Comparison of ENCODE assay signal across 18 cellular contexts in genomic region chr9:105864248-105864898, GRCh38.
A peak's percentile ranks its signal among the peaks of the same experiment; 100 is the strongest.
DNase-seq lines count a peak whose midpoint lies in the region; ATAC-seq and TF ChIP-seq lines count a peak whose summit lies in the region.
"Had no signal": no experiment of that assay in that cellular context is flagged by ENCODE, and none has a peak within 500 bp of the region (broad histone marks: within the 10 kb centered on the region; RNA-seq: fewer than 3 reads in every experiment).

No MANE protein-coding gene starts in this region.

- CTCF ChIA-PET in MCF 10A (lab: Yijun Ruan, JAX), result interaction anchor here (0.6 to 6.0 kb wide), 8 partner anchors 10 to 838 kb away, joined by 3 to 62 read pairs (median 3); no protein-coding TSS in a partner anchor

- H3K27me3 Mint-ChIP-seq in MCF 10A (ENCODE audit: insufficient read depth, unreplicated experiment), result no peaks in the 10 kb centered on the region
- H3K27me3 Mint-ChIP-seq in neural progenitor cell (ENCODE audit: insufficient read depth, low read depth), result no peaks in the 10 kb centered on the region

- DNase-seq in MCF 10A (ENCODE audit: unreplicated experiment) (peak; percentile 49), breast epithelium (ENCODE audit: low spot score in 2 of 2) (no peak), NOMO-1 treated with dmso at 0.1 percent for 144 hours (lab: John Stamatoyannopoulos, UW; ENCODE audit: unreplicated experiment) (peak; percentile 20), epithelial cell of esophagus (ENCODE audit: low read depth) (peak; percentile 91), neural progenitor cell (ENCODE audit: low spot score) (no peak), cortex of kidney (lab: John Stamatoyannopoulos, UW) (no peak)
- no peak for DNase-seq in activated CD4-positive, alpha-beta T cell treated with anti-CD3 and anti-CD28 coated beads for 48 hours
- DNase-seq: Caco-2, KG1, NCI-H1092, NCI-H2107, NCI-H446 treated with DMSO at 0.1 percent for 48 hours, NCI-H748 treated with DMSO at 0.1 percent for 48 hours, Peyer's patch had no signal

- intact Hi-C loops in MCF 10A (cut with micrococcal nuclease), result no loop called here
- intact Hi-C loops in breast epithelium (cut with DNase I; ENCODE audit: low total_unique reads), result no loop called here

- no TSS peak for BruUV-seq in MCF 10A (replicated peaks; lab: Mats Ljungman, UMichigan)

- no peak for TF ChIP-seq POLR2A in breast epithelium (IDR thresholded peaks at IDR 0.05)

- no peaks in the 10 kb centered on the region for H3K9me3 ChIP-seq in breast epithelium
- no peaks in the 10 kb centered on the region for H3K9me3 ChIP-seq in neural progenitor cell (ENCODE audit: low read depth)
- H3K9me3 ChIP-seq: Caco-2, Peyer's patch had no signal

- no peak overlapping the region for H2AFZ ChIP-seq in neural progenitor cell (replicated peaks)

- TF ChIP-seq CTCF in MCF 10A (IDR thresholded peaks at IDR 0.05; ENCODE audit: unreplicated experiment), result no peak
- TF ChIP-seq CTCF in breast epithelium (IDR thresholded peaks at IDR 0.05), result no peak
- TF ChIP-seq CTCF in epithelial cell of esophagus (IDR thresholded peaks at IDR 0.05; ENCODE audit: insufficient read depth, low read depth, low read length, missing control alignments), result no peak
- TF ChIP-seq CTCF in neural progenitor cell (IDR thresholded peaks at IDR 0.05), result no peak

- H3K27ac ChIP-seq in breast epithelium (no peak overlapping the region), neural progenitor cell (no peak overlapping the region)
- H3K27ac ChIP-seq: C4-2B, HL-60, Peyer's patch had no signal

- peaks cover 21% of the 10 kb centered on the region for H3K4me1 Mint-ChIP-seq in MCF 10A (ENCODE audit: insufficient read depth, unreplicated experiment)
- H3K4me1 Mint-ChIP-seq in neural progenitor cell, result no peaks in the 10 kb centered on the region

- H3K9ac ChIP-seq in neural progenitor cell, result no peak overlapping the region

- H3K27ac Mint-ChIP-seq in MCF 10A (ENCODE audit: low read depth, unreplicated experiment) (peak overlapping the region; percentile 96), neural progenitor cell (peak overlapping the region; percentile 36)

- H3K9me3 Mint-ChIP-seq in MCF 10A (ENCODE audit: unreplicated experiment) (no peaks in the 10 kb centered on the region), neural progenitor cell (no peaks in the 10 kb centered on the region)

- H3K27me3 ChIP-seq in breast epithelium, result no peaks in the 10 kb centered on the region
- no peaks in the 10 kb centered on the region for H3K27me3 ChIP-seq in neural progenitor cell
- H3K27me3 ChIP-seq: Peyer's patch had no signal

- H3K79me2 ChIP-seq in neural progenitor cell (ENCODE audit: low read depth), result no peaks in the 10 kb centered on the region

- POLR2A ChIA-PET in MCF 10A (lab: Yijun Ruan, JAX), result interaction anchor here (0.6 to 1.0 kb wide), 2 partner anchors 857 to 1346 kb away, joined by 3 read pairs; no protein-coding TSS in a partner anchor

- H3K4me2 ChIP-seq in neural progenitor cell, result no peak overlapping the region

- H3K4me3 ChIP-seq in breast epithelium (no peak overlapping the region), epithelial cell of esophagus (ENCODE audit: low read length) (no peak overlapping the region), neural progenitor cell (no peak overlapping the region)
- H3K4me3 ChIP-seq: GM12878, Peyer's patch had no signal

- H3K36me3 ChIP-seq in breast epithelium (no peaks in the 10 kb centered on the region), neural progenitor cell (no peaks in the 10 kb centered on the region)
- H3K36me3 ChIP-seq: Peyer's patch had no signal

- no peaks in the 10 kb centered on the region for H3F3A ChIP-seq in neural progenitor cell (ENCODE audit: low read depth)

- H3K36me3 Mint-ChIP-seq in MCF 10A (ENCODE audit: insufficient read depth, unreplicated experiment), result peaks cover 4% of the 10 kb centered on the region
- no peaks in the 10 kb centered on the region for H3K36me3 Mint-ChIP-seq in neural progenitor cell

- H4K20me1 ChIP-seq in neural progenitor cell (ENCODE audit: low read depth), result no peaks in the 10 kb centered on the region

- no peaks in the 10 kb centered on the region for H3K4me1 ChIP-seq in breast epithelium
- no peaks in the 10 kb centered on the region for H3K4me1 ChIP-seq in neural progenitor cell
- H3K4me1 ChIP-seq: Caco-2, Peyer's patch had no signal

- H3K4me3 Mint-ChIP-seq in MCF 10A (ENCODE audit: unreplicated experiment) (peak overlapping the region; percentile 24), neural progenitor cell (no peak overlapping the region)

- no peak for ATAC-seq in GM21447 (IDR thresholded peaks at IDR 0.05; ENCODE audit: unreplicated experiment)
- ATAC-seq: GM12878 had no signal

Comparison
In these comparisons a context has a peak if more than half of its experiments do, and no peak if none do; other contexts are left out.
1. DNase-seq: peak in MCF 10A (single experiment), NOMO-1 treated with dmso at 0.1 percent for 144 hours (single experiment) and epithelial cell of esophagus (single experiment); none in breast epithelium (0 of 2), neural progenitor cell (single experiment), activated CD4-positive, alpha-beta T cell treated with anti-CD3 and anti-CD28 coated beads for 48 hours (single experiment) and cortex of kidney (single experiment).